In genomic region chr21:16678479-16678878, GRCh38 we compare ENCODE assay signal across 13 cellular contexts.
"Had no signal": no experiment of that assay in that cellular context is flagged by ENCODE, and none has a peak within 500 bp of the region (broad histone marks: within the 10 kb centered on the region; RNA-seq: fewer than 3 reads in every experiment).

No MANE protein-coding gene starts in this region.

- DNase-seq: activated CD4-positive, alpha-beta T cell treated with anti-CD3 and anti-CD28 coated beads for 4 hours; activated CD8-positive, alpha-beta T cell treated with anti-CD3 and anti-CD28 coated beads, Interleukin-2, amount 10 ng/mL, durations not matched to agents 7 days and 5 days; activated naive CD4-positive, alpha-beta T cell; activated naive CD8-positive, alpha-beta T cell treated with anti-CD3 and anti-CD28 coated beads, Interleukin-2, amount 50 U/mL, for 24 hours; central memory CD4-positive, alpha-beta T cell; effector memory CD4-positive, alpha-beta T cell; kidney; posterior cingulate gyrus; small intestine; tibial artery had no signal

- H3K27me3 Mint-ChIP-seq: activated naive CD8-positive, alpha-beta T cell treated with anti-CD3 and anti-CD28 coated beads, Interleukin-2, amount 50 U/mL, for 24 hours; stimulated activated memory B cell treated with anti-CD40 and anti-IgM and Interleukin-4, amounts not matched to agents 10 μg/mL and 1 μg/mL and 100 μg/mL, for 72 hours had no signal

- H3K27ac Mint-ChIP-seq: activated CD8-positive, alpha-beta T cell treated with anti-CD3 and anti-CD28 coated beads, Interleukin-2, amount 10 ng/mL, durations not matched to agents 7 days and 5 days; activated naive CD8-positive, alpha-beta T cell treated with anti-CD3 and anti-CD28 coated beads, Interleukin-2, amount 50 U/mL, for 24 hours; activated T-helper 1 cell treated with anti-CD3 and anti-CD28 coated beads, Interleukin-12 subunit alpha, Interleukin-12 subunit beta, Interleukin-2, Interleukin-4 antibody, amounts not matched to agents 30 ng/mL and 10 ng/mL and 1 ng/mL, durations not matched to agents 14 hours and 24 hours and 36 hours; stimulated activated memory B cell treated with anti-CD40 and anti-IgM and Interleukin-4, amounts not matched to agents 10 μg/mL and 1 μg/mL and 100 μg/mL, for 72 hours had no signal

- H3K4me1 Mint-ChIP-seq: activated naive CD8-positive, alpha-beta T cell treated with anti-CD3 and anti-CD28 coated beads, Interleukin-2, amount 50 U/mL, for 24 hours; stimulated activated memory B cell treated with anti-CD40 and anti-IgM and Interleukin-4, amounts not matched to agents 10 μg/mL and 1 μg/mL and 100 μg/mL, for 72 hours had no signal

- H3K36me3 Mint-ChIP-seq: stimulated activated memory B cell treated with anti-CD40 and anti-IgM and Interleukin-4, amounts not matched to agents 10 μg/mL and 1 μg/mL and 100 μg/mL, for 72 hours had no signal

- ATAC-seq: activated CD8-positive, alpha-beta T cell treated with anti-CD3 and anti-CD28 coated beads, Interleukin-2, amount 10 ng/mL, durations not matched to agents 7 days and 5 days; activated naive CD8-positive, alpha-beta T cell treated with anti-CD3 and anti-CD28 coated beads, Interleukin-2, amount 50 U/mL, for 24 hours; gastroesophageal sphincter; stimulated activated memory B cell treated with anti-CD40 and anti-IgM and Interleukin-4, amounts not matched to agents 10 μg/mL and 1 μg/mL and 100 μg/mL, for 72 hours had no signal

- H3K4me3 Mint-ChIP-seq: activated CD8-positive, alpha-beta T cell treated with anti-CD3 and anti-CD28 coated beads, Interleukin-2, amount 10 ng/mL, durations not matched to agents 7 days and 5 days; activated naive CD8-positive, alpha-beta T cell treated with anti-CD3 and anti-CD28 coated beads, Interleukin-2, amount 50 U/mL, for 24 hours; activated T-helper 1 cell treated with anti-CD3 and anti-CD28 coated beads, Interleukin-12 subunit alpha, Interleukin-12 subunit beta, Interleukin-2, Interleukin-4 antibody, amounts not matched to agents 30 ng/mL and 10 ng/mL and 1 ng/mL, durations not matched to agents 14 hours and 24 hours and 36 hours; stimulated activated memory B cell treated with anti-CD40 and anti-IgM and Interleukin-4, amounts not matched to agents 10 μg/mL and 1 μg/mL and 100 μg/mL, for 72 hours had no signal
